In the genomic region with DNA sequence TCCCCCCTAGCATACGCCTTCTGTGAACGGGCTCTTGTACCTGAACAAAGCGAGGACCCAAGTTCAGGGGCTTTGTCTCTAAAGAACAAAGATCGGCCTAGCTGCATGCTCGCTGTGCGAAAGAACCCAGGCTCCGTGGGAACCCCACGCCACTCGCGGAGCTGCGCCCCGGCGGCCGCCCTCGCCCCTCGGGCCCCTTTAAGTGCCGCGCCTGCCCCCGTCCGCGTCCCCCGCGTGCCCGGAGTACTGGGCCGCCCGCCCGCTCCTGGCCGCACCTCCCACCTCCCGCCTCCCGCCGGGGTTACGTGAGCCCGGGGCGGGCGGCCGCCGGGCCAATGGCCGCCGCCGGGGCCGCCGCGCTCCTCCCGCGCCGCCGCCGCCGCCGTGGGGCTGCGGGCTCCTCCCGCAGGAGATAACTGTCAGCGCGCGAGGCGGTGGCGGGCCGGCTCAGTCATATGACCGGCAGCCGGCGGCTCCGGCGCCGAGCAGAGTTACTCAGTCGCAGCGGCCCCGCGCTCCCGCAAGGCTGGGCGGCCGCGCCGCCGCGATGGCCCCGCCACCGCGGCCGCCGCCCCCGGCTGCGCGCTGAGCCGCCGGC, we compare ENCODE assay signal across 8 cellular contexts. TPM values are rescaled to one million over a fixed set of nuclear protein-coding genes. Genes with fewer than 3 reads are reported as not detected.
A peak's percentile ranks its signal among the peaks of the same experiment; 100 is the strongest.
DNase-seq lines count a peak whose midpoint lies in the region; ATAC-seq and TF ChIP-seq lines count a peak whose summit lies in the region.

A gene (plus strand): TSS at position 450 of the 598 bp plus-strand sequence. CDS start 187 bp downstream, outside the sequence.

- H3K4me1 Mint-ChIP-seq in activated B cell treated with CpG ODN at 0.5 μM for 24 hours: peaks cover 8% of the 10 kb centered on the region
- peaks cover 35% of the 10 kb centered on the region for H3K4me1 Mint-ChIP-seq in central memory CD8-positive, alpha-beta T cell

- POLR2A ChIA-PET in activated B cell treated with CpG ODN at 0.5 μM for 24 hours (lab: Charles Lee): no interaction called here

- no peak for TF ChIP-seq CTCF in activated B cell treated with CpG ODN at 0.5 μM for 24 hours (IDR thresholded peaks at IDR 0.05)

- peak within 1 kb of the TSS; percentile 84 for H3K4me3 Mint-ChIP-seq in activated B cell treated with CpG ODN at 0.5 μM for 24 hours
- H3K4me3 Mint-ChIP-seq in central memory CD8-positive, alpha-beta T cell: peak within 1 kb of the TSS; percentile 99

- ATAC-seq in HG02938 (IDR thresholded peaks at IDR 0.05; ENCODE audit: unreplicated experiment): peak; percentile 71
- peak; percentile 79 for ATAC-seq in activated B cell treated with CpG ODN at 0.5 μM for 24 hours (ENCODE audit: low read depth)
- peak; percentile 83 for ATAC-seq in central memory CD8-positive, alpha-beta T cell (replicated peaks; ENCODE audit: extremely low read depth, poor library complexity, severe bottlenecking)

- intact Hi-C loops in activated B cell treated with CpG ODN at 0.5 μM for 24 hours (cut with micrococcal nuclease): loop anchor here (1.0 to 2.0 kb wide), 3 partner anchors 42 to 98 kb away; a partner anchor contains a TSS

- H3K36me3 Mint-ChIP-seq in activated B cell treated with CpG ODN at 0.5 μM for 24 hours (ENCODE audit: low read depth): no peaks in the 10 kb centered on the region
- peaks cover 9% of the 10 kb centered on the region for H3K36me3 Mint-ChIP-seq in central memory CD8-positive, alpha-beta T cell (ENCODE audit: insufficient read depth)

- H3K9me3 Mint-ChIP-seq in activated B cell treated with CpG ODN at 0.5 μM for 24 hours: peaks cover 3% of the 10 kb centered on the region
- H3K9me3 Mint-ChIP-seq in central memory CD8-positive, alpha-beta T cell: no peaks in the 10 kb centered on the region

- CTCF ChIA-PET in activated B cell treated with CpG ODN at 0.5 μM for 24 hours (lab: Charles Lee): interaction anchor here (1.4 kb wide), 1 partner anchor 83 kb away, joined by 4 read pairs; no protein-coding TSS in a partner anchor

- no peak within 1 kb of the TSS for H3K27ac Mint-ChIP-seq in activated B cell treated with CpG ODN at 0.5 μM for 24 hours
- peak within 1 kb of the TSS; percentile 94 for H3K27ac Mint-ChIP-seq in central memory CD8-positive, alpha-beta T cell (ENCODE audit: low read depth)

- H3K27me3 Mint-ChIP-seq in activated B cell treated with CpG ODN at 0.5 μM for 24 hours: peaks cover 72% of the 10 kb centered on the region
- H3K27me3 Mint-ChIP-seq in central memory CD8-positive, alpha-beta T cell: no peaks in the 10 kb centered on the region

- DNase-seq in NCI-H524 (lab: John Stamatoyannopoulos, UW) (peak; percentile 8 to 46), NCI-H524 treated with DMSO at 0.1 percent for 48 hours (lab: John Stamatoyannopoulos, UW) (no peak), NCI-H2029 (lab: John Stamatoyannopoulos, UW) (peak; percentile 51), activated B cell treated with CpG ODN at 0.5 μM for 24 hours (peak; percentile 41), islet precursor cell (peak; percentile 85)
- peak; percentile 39 to 48 for DNase-seq in central memory CD8-positive, alpha-beta T cell (ENCODE audit: low spot score in 2 of 2)
- DNase-seq in stimulated activated CD4-positive, alpha-beta T cell treated with anti-CD3 and anti-CD28 coated beads, Interleukin-12 subunit alpha, Interleukin-12 subunit beta, amount 100 ng/mL, for 4 hours: peak; percentile 62

RNA-seq across cellular contexts. Expression of the gene that starts here (rescaled TPM):
- total RNA-seq in activated B cell treated with CpG ODN at 0.5 μM for 24 hours: 0.22 TPM in 1 of 2 replicates, not detected in the other

Comparison
In these comparisons a context has a peak if more than half of its experiments do, and no peak if none do; other contexts are left out.
1. Peak in DNase-seq and ATAC-seq in activated B cell treated with CpG ODN at 0.5 μM for 24 hours; RNA of the gene not detected or under 1 TPM.